In the genomic region with DNA sequence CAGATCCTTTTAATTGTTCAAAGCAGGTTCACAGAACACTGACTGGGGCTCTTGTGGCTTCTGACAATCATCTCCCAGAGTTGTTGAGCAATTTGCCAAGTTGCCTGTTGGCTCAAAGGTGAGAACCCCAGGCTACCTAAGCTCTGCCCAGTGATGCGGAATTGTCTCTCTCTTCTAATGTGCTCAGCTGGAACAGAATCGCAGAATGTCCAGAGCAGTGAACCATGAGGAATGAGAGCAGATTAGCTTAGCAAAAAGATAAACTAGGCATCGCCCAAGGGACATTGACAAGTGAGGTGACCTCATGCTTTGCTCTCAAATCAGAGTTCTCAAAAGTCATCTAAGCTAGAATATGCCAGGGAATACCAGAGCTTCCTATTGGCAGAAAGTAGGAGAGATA, we compare ENCODE assay signal across 10 cellular contexts.
A peak's percentile ranks its signal among the peaks of the same experiment; 100 is the strongest.
DNase-seq lines count a peak whose midpoint lies in the region; ATAC-seq, FAIRE-seq and TF ChIP-seq lines count a peak whose summit lies in the region.
"Had no signal": no experiment of that assay in that cellular context is flagged by ENCODE, and none has a peak within 500 bp of the region (broad histone marks: within the 10 kb centered on the region; RNA-seq: fewer than 3 reads in every experiment).

No MANE protein-coding gene starts in this region.

- no peak overlapping the region for H3K4me3 ChIP-seq in BE2C (ENCODE audit: low read depth, low read length)
- no peak overlapping the region for H3K4me3 ChIP-seq in astrocyte of the cerebellum (ENCODE audit: low read depth, low read length)
- H3K4me3 ChIP-seq: hepatocyte, K562 had no signal

- no peaks in the 10 kb centered on the region for H3K36me3 ChIP-seq in BE2C

- H3K9me3 ChIP-seq in BE2C, result no peaks in the 10 kb centered on the region

- TF ChIP-seq CTCF in BE2C (IDR thresholded peaks at IDR 0.05; ENCODE audit: low read depth, low read length) (no peak), astrocyte of the cerebellum (IDR thresholded peaks at IDR 0.05; ENCODE audit: low read depth, low read length, missing control alignments) (no peak)

- in situ Hi-C loops in astrocyte of the cerebellum (cut with HindIII; ENCODE audit: low sequenced_read_pairs), result no loop called here

- H3K4me1 ChIP-seq in BE2C, result no peaks in the 10 kb centered on the region

- peak; percentile 35 for DNase-seq in BE2C
- DNase-seq in GM19239 (ENCODE audit: insufficient read length, low spot score), result peak; percentile 28
- DNase-seq in astrocyte of the cerebellum (ENCODE audit: low read depth), result peak; percentile 12
- DNase-seq in ureter (ENCODE audit: low spot score), result no peak
- DNase-seq in HUDEP-2 (lab: John Stamatoyannopoulos, UW; ENCODE audit: unreplicated experiment in 76 of 76), result no peak

- H3K27me3 ChIP-seq in BE2C, result no peaks in the 10 kb centered on the region
- H3K27me3 ChIP-seq: hepatocyte had no signal

- FAIRE-seq in GM19239 (lab: Jason Lieb, UNC), result peak; percentile 82
- FAIRE-seq: K562 had no signal

- ATAC-seq in HG03460 (IDR thresholded peaks at IDR 0.05; ENCODE audit: unreplicated experiment), result peak; percentile 58
- ATAC-seq in GM18520 (IDR thresholded peaks at IDR 0.05; ENCODE audit: unreplicated experiment), result no peak
- no peak for ATAC-seq in GM21717 (IDR thresholded peaks at IDR 0.05; ENCODE audit: unreplicated experiment)
- ATAC-seq: K562 had no signal

Comparison
In these comparisons a context has a peak if more than half of its experiments do, and no peak if none do; other contexts are left out.
1. DNase-seq: peak in BE2C (single experiment), GM19239 (single experiment) and astrocyte of the cerebellum (single experiment); none in ureter (single experiment) and HUDEP-2 (0 of 76).